15 cellular contexts compared by ENCODE assay signal in the genomic region with DNA sequence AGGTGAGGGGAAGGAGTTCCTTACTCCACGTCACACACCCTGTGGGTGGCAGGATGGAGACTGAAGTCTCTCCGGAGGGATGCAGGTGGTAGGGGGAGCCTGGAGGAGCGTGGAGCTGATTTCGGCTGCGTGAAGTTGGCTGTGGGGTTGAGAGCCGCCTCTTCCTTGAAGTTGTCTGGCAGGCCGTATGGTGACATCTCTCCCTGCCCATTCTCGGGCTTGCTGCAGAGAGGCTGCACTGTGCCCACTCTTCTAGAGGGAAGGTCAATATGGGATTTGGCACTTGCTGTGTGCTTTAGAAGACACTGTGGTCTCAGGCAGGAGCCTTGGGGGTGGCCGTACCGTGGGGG. TPM values are rescaled to one million over a fixed set of nuclear protein-coding genes. Genes with fewer than 3 reads are reported as not detected.
"Had no signal": no experiment of that assay in that cellular context is flagged by ENCODE, and none has a peak within 500 bp of the region (broad histone marks: within the 10 kb centered on the region; RNA-seq: fewer than 3 reads in every experiment).

No MANE protein-coding gene starts in this region.

- H3K4me3 Mint-ChIP-seq: activated CD4-positive, alpha-beta T cell treated with anti-CD3 and anti-CD28 coated beads, Interleukin-2, amount 10 ng/mL, durations not matched to agents 7 days and 5 days; activated naive CD4-positive, alpha-beta T cell treated with anti-CD3 and anti-CD28 coated beads, Interleukin-2, amount 50 U/mL, for 24 hours; activated T-cell treated with anti-CD3 and anti-CD28 coated beads, Interleukin-2, amount 50 U/mL, for 4 hours had no signal

- DNase-seq: activated CD4-positive, alpha-beta T cell treated with anti-CD3 and anti-CD28 coated beads, Interleukin-2, amount 10 ng/mL, durations not matched to agents 7 days and 5 days; activated CD8-positive, alpha-beta memory T cell treated with anti-CD3 and anti-CD28 coated beads, Interleukin-2, amount 50 U/mL, for 4 hours; activated T-cell treated with anti-CD3 and anti-CD28 coated beads, Interleukin-2, amount 50 U/mL, for 4 hours; cortex of kidney; effector CD4-positive, alpha-beta T cell; mesenchymal stem cell; naive thymus-derived CD4-positive, alpha-beta T cell; stimulated activated CD4-positive, alpha-beta T cell treated with anti-CD3 and anti-CD28 coated beads, Interleukin-12 subunit alpha, Interleukin-12 subunit beta, amount 100 ng/mL, for 4 hours; stimulated activated CD4-positive, alpha-beta T cell treated with anti-CD3 and anti-CD28 coated beads, Interleukin-2, amount 100 ng/mL, for 24 hours; stimulated activated naive CD4-positive, alpha-beta T cell treated with Interleukin-2 at 50 U/mL for 16 hours; T1000; thyroid gland had no signal

- H3K9me3 Mint-ChIP-seq: activated CD4-positive, alpha-beta T cell treated with anti-CD3 and anti-CD28 coated beads, Interleukin-2, amount 10 ng/mL, durations not matched to agents 7 days and 5 days; naive thymus-derived CD4-positive, alpha-beta T cell had no signal

- H3K27me3 Mint-ChIP-seq: activated naive CD4-positive, alpha-beta T cell treated with anti-CD3 and anti-CD28 coated beads, Interleukin-2, amount 50 U/mL, for 24 hours had no signal

- H3K36me3 Mint-ChIP-seq: activated naive CD4-positive, alpha-beta T cell treated with anti-CD3 and anti-CD28 coated beads, Interleukin-2, amount 50 U/mL, for 24 hours; naive thymus-derived CD4-positive, alpha-beta T cell had no signal

- H3K27me3 ChIP-seq: thyroid gland, uterus had no signal

- H3K9me3 ChIP-seq: thyroid gland, uterus had no signal

- ATAC-seq: activated T-cell treated with anti-CD3 and anti-CD28 coated beads, Interleukin-2, amount 50 U/mL, for 4 hours; naive thymus-derived CD4-positive, alpha-beta T cell had no signal

- H3K27ac ChIP-seq: uterus had no signal

- H3K4me3 ChIP-seq: thyroid gland, uterus had no signal

- H3K4me1 ChIP-seq: uterus had no signal

- H3K36me3 ChIP-seq: thyroid gland, uterus had no signal

- H3K27ac Mint-ChIP-seq: activated CD4-positive, alpha-beta T cell treated with anti-CD3 and anti-CD28 coated beads, Interleukin-2, amount 10 ng/mL, durations not matched to agents 7 days and 5 days; activated naive CD4-positive, alpha-beta T cell treated with anti-CD3 and anti-CD28 coated beads, Interleukin-2, amount 50 U/mL, for 24 hours had no signal

RNA-seq across cellular contexts. Expression of a gene that starts 13.4 kb away (rescaled TPM):
- total RNA-seq: activated CD4-positive, alpha-beta T cell treated with anti-CD3 and anti-CD28 coated beads, Interleukin-2, amount 10 ng/mL, durations not matched to agents 7 days and 5 days; T-helper 1 cell treated with Interleukin-12 subunit alpha and Interleukin-12 subunit beta and Interleukin-4 antibody, amounts not matched to agents 30 ng/mL and 1 ng/mL, for 36 hours had no signal
- polyA plus RNA-seq: naive thymus-derived CD4-positive, alpha-beta T cell had no signal
